1 cellular context compared by ENCODE assay signal in genomic region chr19:19063183-19064097, GRCh38.
TF ChIP-seq lines count a peak whose summit lies in the region.

Gene SLC25A42, plus strand, starts transcription at chr19:19063994. Its CDS starts 32,131 bp downstream, at chr19:19096125.

TF ChIP-seq in HepG2, 621 proteins besides CTCF, POLR2A, EP300 and RAD21 (continued from another document):
- TF ChIP-seq DZIP1 (CRISPR knock-in tag; IDR thresholded peaks at IDR 0.05) (0 out of 2 replicates have a peak, but pooled peaks have one; percentile 59), ZNF567 (CRISPR knock-in tag; IDR thresholded peaks at IDR 0.05; ENCODE audit: borderline replicate concordance) (0 out of 2 replicates have a peak, but pooled peaks have one; percentile 89), MXI1 (IDR thresholded peaks at IDR 0.05; ENCODE audit: borderline replicate concordance, low read depth, low read length) (peak; percentile 61; the same call in 1 of the 3 replicates), GABPA (IDR thresholded peaks at IDR 0.05; ENCODE audit: low read depth, low read length) (no peak), GABPA (CRISPR knock-in tag; IDR thresholded peaks at IDR 0.05; ENCODE audit: low read depth) (no peak), SOX5 (CRISPR knock-in tag; IDR thresholded peaks at IDR 0.05; ENCODE audit: borderline replicate concordance) (peak; percentile 16; the same call in 1 of the 2 replicates), ARNTL (CRISPR knock-in tag; IDR thresholded peaks at IDR 0.05) (peak; percentile 59), CREBL2 (CRISPR knock-in tag; IDR thresholded peaks at IDR 0.05; ENCODE audit: borderline replicate concordance) (no peak), KDM3A (CRISPR knock-in tag; IDR thresholded peaks at IDR 0.05; ENCODE audit: low read depth) (peak; percentile 67; the same call in 1 of the 2 replicates), CENPT (CRISPR knock-in tag; IDR thresholded peaks at IDR 0.05; ENCODE audit: low read depth) (0 out of 2 replicates have a peak, but pooled peaks have one; percentile 42), HNRNPL (IDR thresholded peaks at IDR 0.05; ENCODE audit: low read depth, low read length) (0 out of 2 replicates have a peak, but pooled peaks have one; percentile 44), IKZF5 (CRISPR knock-in tag; IDR thresholded peaks at IDR 0.05) (peak; percentile 64; the same call in 1 of the 2 replicates), DMAP1 (CRISPR knock-in tag; IDR thresholded peaks at IDR 0.05) (peak; percentile 76; the same call in 1 of the 2 replicates), BORCS8-MEF2B (CRISPR knock-in tag; IDR thresholded peaks at IDR 0.05) (peak; percentile 65; the same call in 1 of the 2 replicates), MYC (CRISPR knock-in tag; IDR thresholded peaks at IDR 0.05; ENCODE audit: borderline replicate concordance) (peak; percentile 64; the same call in 1 of the 2 replicates), ISL2 (CRISPR knock-in tag; IDR thresholded peaks at IDR 0.05) (0 out of 2 replicates have a peak, but pooled peaks have one; percentile 20), ZNF441 (CRISPR knock-in tag; IDR thresholded peaks at IDR 0.05; ENCODE audit: borderline replicate concordance) (0 out of 2 replicates have a peak, but pooled peaks have one; percentile 45), ZNF276 (CRISPR knock-in tag; IDR thresholded peaks at IDR 0.05; ENCODE audit: low read depth) (peak; percentile 45; the same call in 1 of the 2 replicates), ASH2L (IDR thresholded peaks at IDR 0.05; ENCODE audit: insufficient read length, low read depth, low read length) (peak; percentile 63), NFYC (CRISPR knock-in tag; IDR thresholded peaks at IDR 0.05) (peak; percentile 96)
